8 cellular contexts compared by ENCODE assay signal in genomic region chr11:67507242-67507890, GRCh38.
DNase-seq lines count a peak whose midpoint lies in the region; ATAC-seq and TF ChIP-seq lines count a peak whose summit lies in the region.

No MANE protein-coding gene starts in this region.

- peak; percentile 66 for DNase-seq in adipocyte (ENCODE audit: low read depth)
- peak; percentile 52 for DNase-seq in hepatic stellate cell (ENCODE audit: low spot score)
- no peak for DNase-seq in AG08396 (ENCODE audit: low spot score)

- peak overlapping the region; percentile 98 for H3K4me2 ChIP-seq in Loucy (ENCODE audit: low read depth, low read length, poor library complexity, severe bottlenecking)

- peak overlapping the region; percentile 99 for H3K27ac ChIP-seq in rectal smooth muscle tissue (ENCODE audit: low read depth, low read length)

- H2AFZ ChIP-seq in Loucy (ENCODE audit: low read length): peak overlapping the region; percentile 56

- peaks cover 7% of the 10 kb centered on the region; the same call in 1 of the 2 replicates for H3K4me1 ChIP-seq in ES-I3 (ENCODE audit: insufficient read depth, low read length)
- H3K4me1 ChIP-seq in Loucy (ENCODE audit: insufficient read depth, low read length, poor library complexity, severe bottlenecking): peaks cover 36% of the 10 kb centered on the region
- H3K4me1 ChIP-seq in adipocyte (ENCODE audit: control insufficient read depth, insufficient read depth, low read length): peaks cover 28% of the 10 kb centered on the region
- peaks cover 9% of the 10 kb centered on the region for H3K4me1 ChIP-seq in rectal smooth muscle tissue (ENCODE audit: control insufficient read depth, insufficient read depth, low read length)

- peaks cover 6% of the 10 kb centered on the region for H3F3A ChIP-seq in Loucy (ENCODE audit: low read depth)

- peak overlapping the region; percentile 86 for H3K4me3 ChIP-seq in Loucy (ENCODE audit: low read length, poor library complexity, severe bottlenecking)
- peak overlapping the region; percentile 93 for H3K4me3 ChIP-seq in adipocyte (ENCODE audit: low read length)
- H3K4me3 ChIP-seq in rectal smooth muscle tissue (ENCODE audit: low read length): peak overlapping the region; percentile 80

- H3K27me3 ChIP-seq in Loucy (ENCODE audit: insufficient read depth, low read length, poor library complexity, severe bottlenecking) (no peaks in the 10 kb centered on the region), adipocyte (replicated peaks; ENCODE audit: control insufficient read depth, insufficient read depth, low read length) (peaks cover 11% of the 10 kb centered on the region), rectal smooth muscle tissue (ENCODE audit: control insufficient read depth, insufficient read depth, low read length) (peaks cover 5% of the 10 kb centered on the region)

- H4K20me1 ChIP-seq in Loucy (ENCODE audit: insufficient read depth, low read length, poor library complexity, severe bottlenecking): peaks cover 31% of the 10 kb centered on the region

- no peaks in the 10 kb centered on the region for H3K9me3 ChIP-seq in ES-I3 (ENCODE audit: control insufficient read depth, insufficient read depth, low read length)
- H3K9me3 ChIP-seq in Loucy (ENCODE audit: insufficient read depth, low read depth, low read length): no peaks in the 10 kb centered on the region
- H3K9me3 ChIP-seq in adipocyte (ENCODE audit: control insufficient read depth, low read length): no peaks in the 10 kb centered on the region

- no peaks in the 10 kb centered on the region for H3K9me2 ChIP-seq in Loucy (replicated peaks; ENCODE audit: low read depth, low read length)

- H3K79me2 ChIP-seq in Loucy (ENCODE audit: insufficient read depth, low read length): peaks cover 38% of the 10 kb centered on the region

- ATAC-seq in HG02759 (IDR thresholded peaks at IDR 0.05; ENCODE audit: unreplicated experiment): no peak
- ATAC-seq in GM18520 (IDR thresholded peaks at IDR 0.05; ENCODE audit: unreplicated experiment): no peak

- H3K9ac ChIP-seq in ES-I3 (ENCODE audit: low read depth, low read length) (peak overlapping the region; percentile 94), Loucy (ENCODE audit: low read depth, low read length, poor library complexity, severe bottlenecking) (peak overlapping the region; percentile 74), adipocyte (ENCODE audit: low read length) (peak overlapping the region; percentile 90), rectal smooth muscle tissue (ENCODE audit: low read length) (peak overlapping the region; percentile 57)

- no peak for TF ChIP-seq CTCF in Loucy (conservative IDR thresholded peaks at IDR 0.05; ENCODE audit: low read length)

- H3K36me3 ChIP-seq in ES-I3 (ENCODE audit: insufficient read depth, low read length): no peaks in the 10 kb centered on the region
- H3K36me3 ChIP-seq in Loucy (ENCODE audit: insufficient read depth, low read length): no peaks in the 10 kb centered on the region
- no peaks in the 10 kb centered on the region for H3K36me3 ChIP-seq in adipocyte (ENCODE audit: control insufficient read depth, insufficient read depth, low read length, severe bottlenecking)
- no peaks in the 10 kb centered on the region for H3K36me3 ChIP-seq in rectal smooth muscle tissue (ENCODE audit: control insufficient read depth, insufficient read depth, low read length)
